ENCODE assay signal across 8 cellular contexts in genomic region chr12:93570552-93571359, GRCh38. TPM values are rescaled to one million over a fixed set of nuclear protein-coding genes. Genes with fewer than 3 reads are reported as not detected.
DNase-seq lines count a peak whose midpoint lies in the region; ATAC-seq and TF ChIP-seq lines count a peak whose summit lies in the region.

No MANE protein-coding gene starts in this region.

- 0 to 1% methylated on average over 72 to 95 of the region's 95 CpGs for WGBS in esophagus, 2 donors

- H3K36me3 ChIP-seq in OCI-LY7 (ENCODE audit: insufficient read depth, low read length) (no peaks in the 10 kb centered on the region), esophagus (ENCODE audit: control insufficient read depth in 2 of 2, insufficient read depth in 2 of 2, low read length in 1 of 2) (peaks cover 0 to under 1% of the 10 kb centered on the region in 2 donors), mucosa of stomach (ENCODE audit: control insufficient read depth, insufficient read depth, low read length) (no peaks in the 10 kb centered on the region)

- intact Hi-C loops in OCI-LY7 (cut with micrococcal nuclease; ENCODE audit: unreplicated experiment): no loop called here

- no peak for TF ChIP-seq CTCF in OCI-LY7 (conservative IDR thresholded peaks at IDR 0.05; ENCODE audit: low read length)

- peak overlapping the region; percentile 76 for H3K4me2 ChIP-seq in OCI-LY7 (ENCODE audit: low read length)

- no peak overlapping the region for H2AFZ ChIP-seq in OCI-LY7 (ENCODE audit: low read length)

- H3K4me1 ChIP-seq in OCI-LY7 (ENCODE audit: insufficient read depth, low read length, poor library complexity, severe bottlenecking) (peaks cover 19% of the 10 kb centered on the region), esophagus (ENCODE audit: control insufficient read depth in 2 of 2, insufficient read depth in 2 of 2, low read length in 1 of 2) (peaks cover 0 to 8% of the 10 kb centered on the region in 2 donors), mucosa of stomach (ENCODE audit: control insufficient read depth, insufficient read depth, low read length) (no peaks in the 10 kb centered on the region)

- peak overlapping the region; percentile 86 for H3K27ac Mint-ChIP-seq in activated T-cell treated with anti-CD3 and anti-CD28 coated beads, Interleukin-2, amount 50 U/mL, for 24 hours

- peak overlapping the region; percentile 78 for H3K9ac ChIP-seq in mucosa of stomach (ENCODE audit: low read length)

- no peaks in the 10 kb centered on the region for H3K9me2 ChIP-seq in OCI-LY7 (ENCODE audit: insufficient read depth, low read length)

- H3K27me3 ChIP-seq in esophagus (ENCODE audit: control insufficient read depth in 1 of 2, insufficient read depth in 2 of 2, low read length in 2 of 2): no peaks in the 10 kb centered on the region
- peaks cover 17% of the 10 kb centered on the region for H3K27me3 ChIP-seq in mucosa of stomach (ENCODE audit: control insufficient read depth, insufficient read depth, low read length)

- H3K4me3 ChIP-seq in OCI-LY7 (ENCODE audit: low read depth, low read length, poor library complexity, severe bottlenecking): peak overlapping the region; percentile 63
- peak overlapping the region; percentile 76 to 81 for H3K4me3 ChIP-seq in esophagus (ENCODE audit: low read depth in 1 of 2, low read length in 2 of 2)
- peak overlapping the region; percentile 73 for H3K4me3 ChIP-seq in mucosa of stomach (ENCODE audit: low read length)

- peak overlapping the region; percentile 82 for H3K4me3 Mint-ChIP-seq in activated T-cell treated with anti-CD3 and anti-CD28 coated beads, Interleukin-2, amount 50 U/mL, for 24 hours

- H3K79me2 ChIP-seq in OCI-LY7 (ENCODE audit: insufficient read depth, low read depth, low read length): no peaks in the 10 kb centered on the region

- H3K9me3 ChIP-seq in OCI-LY7 (ENCODE audit: low read length): no peaks in the 10 kb centered on the region
- H3K9me3 ChIP-seq in esophagus (ENCODE audit: control insufficient read depth in 2 of 2, insufficient read depth in 1 of 2, low read depth in 1 of 2, low read length in 1 of 2): no peaks in the 10 kb centered on the region
- no peaks in the 10 kb centered on the region for H3K9me3 ChIP-seq in mucosa of stomach (ENCODE audit: control insufficient read depth, low read length)

- peak; percentile 41 for ATAC-seq in GM19467 (IDR thresholded peaks at IDR 0.05; ENCODE audit: unreplicated experiment)

- DNase-seq in COR-L47 (lab: John Stamatoyannopoulos, UW) (peak; percentile 87), HS-27A (ENCODE audit: low read depth) (peak; percentile 60), OCI-LY7 (ENCODE audit: low spot score) (peak; percentile 60)
- DNase-seq in activated T-cell treated with anti-CD3 and anti-CD28 coated beads, Interleukin-2, amount 50 U/mL, for 24 hours: peak; percentile 95
- peak; percentile 93 for DNase-seq in stimulated activated CD8-positive, alpha-beta memory T cell treated with anti-CD3 and anti-CD28 coated beads, Interleukin-4, amount 100 ng/mL, for 48 hours

- BruUV-seq in OCI-LY7 (replicated peaks; lab: Mats Ljungman, UMichigan): no TSS peak

- no peaks in the 10 kb centered on the region for H4K20me1 ChIP-seq in OCI-LY7 (ENCODE audit: insufficient read depth, low read length)

- peaks cover 22% of the 10 kb centered on the region for H3K4me1 Mint-ChIP-seq in activated T-cell treated with anti-CD3 and anti-CD28 coated beads, Interleukin-2, amount 50 U/mL, for 24 hours (ENCODE audit: low read depth)

- no peaks in the 10 kb centered on the region for H3K9me3 Mint-ChIP-seq in activated T-cell treated with anti-CD3 and anti-CD28 coated beads, Interleukin-2, amount 50 U/mL, for 24 hours

- H3K36me3 Mint-ChIP-seq in activated T-cell treated with anti-CD3 and anti-CD28 coated beads, Interleukin-2, amount 50 U/mL, for 24 hours (ENCODE audit: low read depth): peaks cover 7% of the 10 kb centered on the region

- POLR2A ChIA-PET in OCI-LY7 (lab: Charles Lee): interaction anchor here (0.6 kb wide), 1 partner anchor 103 kb away, joined by 3 read pairs; no protein-coding TSS in a partner anchor

- H3K27ac ChIP-seq in OCI-LY7 (ENCODE audit: low read depth, low read length, poor library complexity, severe bottlenecking) (no peak overlapping the region), esophagus (ENCODE audit: low read depth in 2 of 2, low read length in 1 of 2) (peak overlapping the region; percentile 92 to 94)

- H3K27me3 Mint-ChIP-seq in activated T-cell treated with anti-CD3 and anti-CD28 coated beads, Interleukin-2, amount 50 U/mL, for 24 hours: peaks cover 30% of the 10 kb centered on the region

- CTCF ChIA-PET in OCI-LY7 (lab: Charles Lee; ENCODE audit: unreplicated experiment): no interaction called here

RNA-seq across cellular contexts. Expression of gene SOCS2, which starts 1.7 kb away (rescaled TPM):
- total RNA-seq in OCI-LY7 (2014; rRNA removed; shearing (Covaris generic)): not detected in 2 replicates
- not detected in 2 replicates for total RNA-seq in OCI-LY7 (2022)
- 1 to 10 TPM; 4.0 to 8.2 TPM for polyA plus RNA-seq in esophagus
